1 cellular context compared by ENCODE assay signal in the genomic region with DNA sequence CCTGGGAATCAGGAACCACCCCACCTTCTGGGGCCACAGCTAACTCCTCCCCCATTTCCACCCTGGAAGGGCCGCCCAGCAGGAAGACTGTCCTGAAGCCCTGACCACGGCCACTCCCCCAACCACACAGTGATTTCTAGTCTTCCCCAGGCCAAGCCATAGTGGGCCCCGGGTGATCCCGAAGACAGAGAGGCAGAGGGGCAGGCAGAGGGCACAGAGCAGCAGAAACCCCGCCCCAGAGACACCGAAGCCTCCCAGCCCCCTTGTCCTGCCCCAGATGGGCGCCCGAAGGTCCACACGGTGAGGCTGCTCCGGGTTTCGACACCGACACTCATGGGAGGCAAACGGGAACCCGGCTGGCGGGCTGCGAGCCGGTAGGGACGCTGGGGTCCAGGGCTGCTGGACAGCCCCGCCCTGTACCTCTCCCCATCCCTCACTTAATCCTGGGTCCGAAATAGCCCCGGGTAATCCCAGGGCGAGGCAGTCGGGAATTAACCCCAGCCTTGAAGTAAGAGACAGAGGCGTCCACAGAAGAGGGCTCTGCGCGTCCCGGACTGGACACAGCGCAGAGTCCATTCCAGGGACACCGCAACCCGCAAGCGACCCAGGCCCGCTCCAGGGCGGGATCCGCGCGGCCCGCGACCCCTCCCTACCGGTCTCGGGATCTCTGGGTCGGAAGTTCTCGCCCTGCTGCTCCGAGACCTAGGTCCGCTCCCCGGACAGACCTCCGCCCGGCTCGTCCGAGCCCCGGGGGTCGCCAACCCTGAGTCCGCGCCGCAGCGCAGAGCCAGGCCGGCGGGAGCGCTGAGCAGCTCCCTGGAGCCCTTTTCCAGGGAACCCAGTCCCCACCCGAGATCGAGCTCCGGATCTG.
TF ChIP-seq lines count a peak whose summit lies in the region.

No MANE protein-coding gene starts in this region.

TF ChIP-seq in K562, 482 proteins besides CTCF, POLR2A, EP300 and RAD21 (continued from another document):
- TF ChIP-seq, protein P1, sequence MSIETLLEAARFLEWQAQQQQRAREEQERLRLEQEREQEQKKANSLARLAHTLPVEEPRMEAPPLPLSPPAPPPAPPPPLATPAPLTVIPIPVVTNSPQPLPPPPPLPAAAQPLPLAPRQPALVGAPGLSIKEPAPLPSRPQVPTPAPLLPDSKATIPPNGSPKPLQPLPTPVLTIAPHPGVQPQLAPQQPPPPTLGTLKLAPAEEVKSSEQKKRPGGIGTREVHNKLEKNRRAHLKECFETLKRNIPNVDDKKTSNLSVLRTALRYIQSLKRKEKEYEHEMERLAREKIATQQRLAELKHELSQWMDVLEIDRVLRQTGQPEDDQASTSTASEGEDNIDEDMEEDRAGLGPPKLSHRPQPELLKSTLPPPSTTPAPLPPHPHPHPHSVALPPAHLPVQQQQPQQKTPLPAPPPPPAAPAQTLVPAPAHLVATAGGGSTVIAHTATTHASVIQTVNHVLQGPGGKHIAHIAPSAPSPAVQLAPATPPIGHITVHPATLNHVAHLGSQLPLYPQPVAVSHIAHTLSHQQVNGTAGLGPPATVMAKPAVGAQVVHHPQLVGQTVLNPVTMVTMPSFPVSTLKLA (conservative IDR thresholded peaks at IDR 0.05) = no peak
- TF ChIP-seq BRF1 (IDR thresholded peaks at IDR 0.05; ENCODE audit: borderline replicate concordance, extremely low read depth, insufficient read length) = no peak
- peak; percentile 29 for TF ChIP-seq SRSF7 (optimal IDR thresholded peaks at IDR 0.05; ENCODE audit: low read depth, low read length)
- no peak for TF ChIP-seq ZNF133 (CRISPR knock-in tag; IDR thresholded peaks at IDR 0.05)
- no peak for TF ChIP-seq U2AF2 (optimal IDR thresholded peaks at IDR 0.05; ENCODE audit: low read depth, low read length)
- TF ChIP-seq, protein P2, sequence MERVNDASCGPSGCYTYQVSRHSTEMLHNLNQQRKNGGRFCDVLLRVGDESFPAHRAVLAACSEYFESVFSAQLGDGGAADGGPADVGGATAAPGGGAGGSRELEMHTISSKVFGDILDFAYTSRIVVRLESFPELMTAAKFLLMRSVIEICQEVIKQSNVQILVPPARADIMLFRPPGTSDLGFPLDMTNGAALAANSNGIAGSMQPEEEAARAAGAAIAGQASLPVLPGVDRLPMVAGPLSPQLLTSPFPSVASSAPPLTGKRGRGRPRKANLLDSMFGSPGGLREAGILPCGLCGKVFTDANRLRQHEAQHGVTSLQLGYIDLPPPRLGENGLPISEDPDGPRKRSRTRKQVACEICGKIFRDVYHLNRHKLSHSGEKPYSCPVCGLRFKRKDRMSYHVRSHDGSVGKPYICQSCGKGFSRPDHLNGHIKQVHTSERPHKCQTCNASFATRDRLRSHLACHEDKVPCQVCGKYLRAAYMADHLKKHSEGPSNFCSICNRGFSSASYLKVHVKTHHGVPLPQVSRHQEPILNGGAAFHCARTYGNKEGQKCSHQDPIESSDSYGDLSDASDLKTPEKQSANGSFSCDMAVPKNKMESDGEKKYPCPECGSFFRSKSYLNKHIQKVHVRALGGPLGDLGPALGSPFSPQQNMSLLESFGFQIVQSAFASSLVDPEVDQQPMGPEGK (CRISPR knock-in tag; IDR thresholded peaks at IDR 0.05; ENCODE audit: borderline replicate concordance) = no peak
- no peak for TF ChIP-seq HOXB6 (CRISPR knock-in tag; IDR thresholded peaks at IDR 0.05; ENCODE audit: borderline replicate concordance)
- TF ChIP-seq, protein P3, sequence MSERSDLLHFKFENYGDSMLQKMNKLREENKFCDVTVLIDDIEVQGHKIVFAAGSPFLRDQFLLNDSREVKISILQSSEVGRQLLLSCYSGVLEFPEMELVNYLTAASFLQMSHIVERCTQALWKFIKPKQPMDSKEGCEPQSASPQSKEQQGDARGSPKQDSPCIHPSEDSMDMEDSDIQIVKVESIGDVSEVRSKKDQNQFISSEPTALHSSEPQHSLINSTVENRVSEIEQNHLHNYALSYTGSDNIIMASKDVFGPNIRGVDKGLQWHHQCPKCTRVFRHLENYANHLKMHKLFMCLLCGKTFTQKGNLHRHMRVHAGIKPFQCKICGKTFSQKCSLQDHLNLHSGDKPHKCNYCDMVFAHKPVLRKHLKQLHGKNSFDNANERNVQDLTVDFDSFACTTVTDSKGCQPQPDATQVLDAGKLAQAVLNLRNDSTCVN (CRISPR knock-in tag; IDR thresholded peaks at IDR 0.05) = no peak
- TF ChIP-seq, protein P4, sequence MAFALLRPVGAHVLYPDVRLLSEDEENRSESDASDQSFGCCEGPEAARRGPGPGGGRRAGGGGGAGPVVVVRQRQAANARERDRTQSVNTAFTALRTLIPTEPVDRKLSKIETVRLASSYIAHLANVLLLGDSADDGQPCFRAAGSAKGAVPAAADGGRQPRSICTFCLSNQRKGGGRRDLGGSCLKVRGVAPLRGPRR (CRISPR knock-in tag; IDR thresholded peaks at IDR 0.05) = no peak
- no peak for TF ChIP-seq HNRNPUL1 (IDR thresholded peaks at IDR 0.05; ENCODE audit: low read length)
- TF ChIP-seq, protein P5, sequence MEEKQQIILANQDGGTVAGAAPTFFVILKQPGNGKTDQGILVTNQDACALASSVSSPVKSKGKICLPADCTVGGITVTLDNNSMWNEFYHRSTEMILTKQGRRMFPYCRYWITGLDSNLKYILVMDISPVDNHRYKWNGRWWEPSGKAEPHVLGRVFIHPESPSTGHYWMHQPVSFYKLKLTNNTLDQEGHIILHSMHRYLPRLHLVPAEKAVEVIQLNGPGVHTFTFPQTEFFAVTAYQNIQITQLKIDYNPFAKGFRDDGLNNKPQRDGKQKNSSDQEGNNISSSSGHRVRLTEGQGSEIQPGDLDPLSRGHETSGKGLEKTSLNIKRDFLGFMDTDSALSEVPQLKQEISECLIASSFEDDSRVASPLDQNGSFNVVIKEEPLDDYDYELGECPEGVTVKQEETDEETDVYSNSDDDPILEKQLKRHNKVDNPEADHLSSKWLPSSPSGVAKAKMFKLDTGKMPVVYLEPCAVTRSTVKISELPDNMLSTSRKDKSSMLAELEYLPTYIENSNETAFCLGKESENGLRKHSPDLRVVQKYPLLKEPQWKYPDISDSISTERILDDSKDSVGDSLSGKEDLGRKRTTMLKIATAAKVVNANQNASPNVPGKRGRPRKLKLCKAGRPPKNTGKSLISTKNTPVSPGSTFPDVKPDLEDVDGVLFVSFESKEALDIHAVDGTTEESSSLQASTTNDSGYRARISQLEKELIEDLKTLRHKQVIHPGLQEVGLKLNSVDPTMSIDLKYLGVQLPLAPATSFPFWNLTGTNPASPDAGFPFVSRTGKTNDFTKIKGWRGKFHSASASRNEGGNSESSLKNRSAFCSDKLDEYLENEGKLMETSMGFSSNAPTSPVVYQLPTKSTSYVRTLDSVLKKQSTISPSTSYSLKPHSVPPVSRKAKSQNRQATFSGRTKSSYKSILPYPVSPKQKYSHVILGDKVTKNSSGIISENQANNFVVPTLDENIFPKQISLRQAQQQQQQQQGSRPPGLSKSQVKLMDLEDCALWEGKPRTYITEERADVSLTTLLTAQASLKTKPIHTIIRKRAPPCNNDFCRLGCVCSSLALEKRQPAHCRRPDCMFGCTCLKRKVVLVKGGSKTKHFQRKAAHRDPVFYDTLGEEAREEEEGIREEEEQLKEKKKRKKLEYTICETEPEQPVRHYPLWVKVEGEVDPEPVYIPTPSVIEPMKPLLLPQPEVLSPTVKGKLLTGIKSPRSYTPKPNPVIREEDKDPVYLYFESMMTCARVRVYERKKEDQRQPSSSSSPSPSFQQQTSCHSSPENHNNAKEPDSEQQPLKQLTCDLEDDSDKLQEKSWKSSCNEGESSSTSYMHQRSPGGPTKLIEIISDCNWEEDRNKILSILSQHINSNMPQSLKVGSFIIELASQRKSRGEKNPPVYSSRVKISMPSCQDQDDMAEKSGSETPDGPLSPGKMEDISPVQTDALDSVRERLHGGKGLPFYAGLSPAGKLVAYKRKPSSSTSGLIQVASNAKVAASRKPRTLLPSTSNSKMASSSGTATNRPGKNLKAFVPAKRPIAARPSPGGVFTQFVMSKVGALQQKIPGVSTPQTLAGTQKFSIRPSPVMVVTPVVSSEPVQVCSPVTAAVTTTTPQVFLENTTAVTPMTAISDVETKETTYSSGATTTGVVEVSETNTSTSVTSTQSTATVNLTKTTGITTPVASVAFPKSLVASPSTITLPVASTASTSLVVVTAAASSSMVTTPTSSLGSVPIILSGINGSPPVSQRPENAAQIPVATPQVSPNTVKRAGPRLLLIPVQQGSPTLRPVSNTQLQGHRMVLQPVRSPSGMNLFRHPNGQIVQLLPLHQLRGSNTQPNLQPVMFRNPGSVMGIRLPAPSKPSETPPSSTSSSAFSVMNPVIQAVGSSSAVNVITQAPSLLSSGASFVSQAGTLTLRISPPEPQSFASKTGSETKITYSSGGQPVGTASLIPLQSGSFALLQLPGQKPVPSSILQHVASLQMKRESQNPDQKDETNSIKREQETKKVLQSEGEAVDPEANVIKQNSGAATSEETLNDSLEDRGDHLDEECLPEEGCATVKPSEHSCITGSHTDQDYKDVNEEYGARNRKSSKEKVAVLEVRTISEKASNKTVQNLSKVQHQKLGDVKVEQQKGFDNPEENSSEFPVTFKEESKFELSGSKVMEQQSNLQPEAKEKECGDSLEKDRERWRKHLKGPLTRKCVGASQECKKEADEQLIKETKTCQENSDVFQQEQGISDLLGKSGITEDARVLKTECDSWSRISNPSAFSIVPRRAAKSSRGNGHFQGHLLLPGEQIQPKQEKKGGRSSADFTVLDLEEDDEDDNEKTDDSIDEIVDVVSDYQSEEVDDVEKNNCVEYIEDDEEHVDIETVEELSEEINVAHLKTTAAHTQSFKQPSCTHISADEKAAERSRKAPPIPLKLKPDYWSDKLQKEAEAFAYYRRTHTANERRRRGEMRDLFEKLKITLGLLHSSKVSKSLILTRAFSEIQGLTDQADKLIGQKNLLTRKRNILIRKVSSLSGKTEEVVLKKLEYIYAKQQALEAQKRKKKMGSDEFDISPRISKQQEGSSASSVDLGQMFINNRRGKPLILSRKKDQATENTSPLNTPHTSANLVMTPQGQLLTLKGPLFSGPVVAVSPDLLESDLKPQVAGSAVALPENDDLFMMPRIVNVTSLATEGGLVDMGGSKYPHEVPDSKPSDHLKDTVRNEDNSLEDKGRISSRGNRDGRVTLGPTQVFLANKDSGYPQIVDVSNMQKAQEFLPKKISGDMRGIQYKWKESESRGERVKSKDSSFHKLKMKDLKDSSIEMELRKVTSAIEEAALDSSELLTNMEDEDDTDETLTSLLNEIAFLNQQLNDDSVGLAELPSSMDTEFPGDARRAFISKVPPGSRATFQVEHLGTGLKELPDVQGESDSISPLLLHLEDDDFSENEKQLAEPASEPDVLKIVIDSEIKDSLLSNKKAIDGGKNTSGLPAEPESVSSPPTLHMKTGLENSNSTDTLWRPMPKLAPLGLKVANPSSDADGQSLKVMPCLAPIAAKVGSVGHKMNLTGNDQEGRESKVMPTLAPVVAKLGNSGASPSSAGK (IDR thresholded peaks at IDR 0.05) = no peak
- TF ChIP-seq HSF4 (CRISPR knock-in tag; IDR thresholded peaks at IDR 0.05; ENCODE audit: borderline replicate concordance) = no peak
- TF ChIP-seq ZNF311 (CRISPR knock-in tag; IDR thresholded peaks at IDR 0.05) = no peak
- TF ChIP-seq, protein P6, sequence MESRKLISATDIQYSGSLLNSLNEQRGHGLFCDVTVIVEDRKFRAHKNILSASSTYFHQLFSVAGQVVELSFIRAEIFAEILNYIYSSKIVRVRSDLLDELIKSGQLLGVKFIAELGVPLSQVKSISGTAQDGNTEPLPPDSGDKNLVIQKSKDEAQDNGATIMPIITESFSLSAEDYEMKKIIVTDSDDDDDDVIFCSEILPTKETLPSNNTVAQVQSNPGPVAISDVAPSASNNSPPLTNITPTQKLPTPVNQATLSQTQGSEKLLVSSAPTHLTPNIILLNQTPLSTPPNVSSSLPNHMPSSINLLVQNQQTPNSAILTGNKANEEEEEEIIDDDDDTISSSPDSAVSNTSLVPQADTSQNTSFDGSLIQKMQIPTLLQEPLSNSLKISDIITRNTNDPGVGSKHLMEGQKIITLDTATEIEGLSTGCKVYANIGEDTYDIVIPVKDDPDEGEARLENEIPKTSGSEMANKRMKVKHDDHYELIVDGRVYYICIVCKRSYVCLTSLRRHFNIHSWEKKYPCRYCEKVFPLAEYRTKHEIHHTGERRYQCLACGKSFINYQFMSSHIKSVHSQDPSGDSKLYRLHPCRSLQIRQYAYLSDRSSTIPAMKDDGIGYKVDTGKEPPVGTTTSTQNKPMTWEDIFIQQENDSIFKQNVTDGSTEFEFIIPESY (CRISPR knock-in tag; IDR thresholded peaks at IDR 0.05) = peak; percentile 85
- no peak for TF ChIP-seq LCOR (CRISPR knock-in tag; IDR thresholded peaks at IDR 0.05)
- no peak for TF ChIP-seq NR3C1 (CRISPR knock-in tag; IDR thresholded peaks at IDR 0.05)
- TF ChIP-seq GATAD2B (IDR thresholded peaks at IDR 0.05; ENCODE audit: borderline replicate concordance) = no peak
- TF ChIP-seq, protein P7, sequence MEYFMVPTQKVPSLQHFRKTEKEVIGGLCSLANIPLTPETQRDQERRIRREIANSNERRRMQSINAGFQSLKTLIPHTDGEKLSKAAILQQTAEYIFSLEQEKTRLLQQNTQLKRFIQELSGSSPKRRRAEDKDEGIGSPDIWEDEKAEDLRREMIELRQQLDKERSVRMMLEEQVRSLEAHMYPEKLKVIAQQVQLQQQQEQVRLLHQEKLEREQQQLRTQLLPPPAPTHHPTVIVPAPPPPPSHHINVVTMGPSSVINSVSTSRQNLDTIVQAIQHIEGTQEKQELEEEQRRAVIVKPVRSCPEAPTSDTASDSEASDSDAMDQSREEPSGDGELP (CRISPR knock-in tag; IDR thresholded peaks at IDR 0.05; ENCODE audit: borderline replicate concordance) = no peak
- TF ChIP-seq OTX1 (CRISPR knock-in tag; IDR thresholded peaks at IDR 0.05) = no peak
- TF ChIP-seq KLF6 (CRISPR knock-in tag; IDR thresholded peaks at IDR 0.05; ENCODE audit: borderline replicate concordance) = no peak
- TF ChIP-seq KDM5B (IDR thresholded peaks at IDR 0.05; ENCODE audit: insufficient replicate concordance, low read depth, low read length) = peak; percentile 15
- no peak for TF ChIP-seq CHD1 (IDR thresholded peaks at IDR 0.05; ENCODE audit: low read length)
- TF ChIP-seq FOXM1 (IDR thresholded peaks at IDR 0.05; ENCODE audit: low read depth) = no peak
- no peak for TF ChIP-seq FOXM1 (CRISPR knock-in tag; IDR thresholded peaks at IDR 0.05; ENCODE audit: low read depth)
- TF ChIP-seq, protein P8, sequence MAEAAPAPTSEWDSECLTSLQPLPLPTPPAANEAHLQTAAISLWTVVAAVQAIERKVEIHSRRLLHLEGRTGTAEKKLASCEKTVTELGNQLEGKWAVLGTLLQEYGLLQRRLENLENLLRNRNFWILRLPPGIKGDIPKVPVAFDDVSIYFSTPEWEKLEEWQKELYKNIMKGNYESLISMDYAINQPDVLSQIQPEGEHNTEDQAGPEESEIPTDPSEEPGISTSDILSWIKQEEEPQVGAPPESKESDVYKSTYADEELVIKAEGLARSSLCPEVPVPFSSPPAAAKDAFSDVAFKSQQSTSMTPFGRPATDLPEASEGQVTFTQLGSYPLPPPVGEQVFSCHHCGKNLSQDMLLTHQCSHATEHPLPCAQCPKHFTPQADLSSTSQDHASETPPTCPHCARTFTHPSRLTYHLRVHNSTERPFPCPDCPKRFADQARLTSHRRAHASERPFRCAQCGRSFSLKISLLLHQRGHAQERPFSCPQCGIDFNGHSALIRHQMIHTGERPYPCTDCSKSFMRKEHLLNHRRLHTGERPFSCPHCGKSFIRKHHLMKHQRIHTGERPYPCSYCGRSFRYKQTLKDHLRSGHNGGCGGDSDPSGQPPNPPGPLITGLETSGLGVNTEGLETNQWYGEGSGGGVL (CRISPR knock-in tag; IDR thresholded peaks at IDR 0.05) = no peak
- TF ChIP-seq SAFB2 (IDR thresholded peaks at IDR 0.05; ENCODE audit: borderline replicate concordance, low read depth, low read length, severe bottlenecking) = no peak
- no peak for TF ChIP-seq FUS (optimal IDR thresholded peaks at IDR 0.05; ENCODE audit: low read depth, low read length)
- TF ChIP-seq ZNF586 (CRISPR knock-in tag; conservative IDR thresholded peaks at IDR 0.05) = no peak
- no peak for TF ChIP-seq SIN3B (IDR thresholded peaks at IDR 0.05; ENCODE audit: low read depth)
